Comparison of ENCODE assay signal across 1 cellular context in the genomic region with DNA sequence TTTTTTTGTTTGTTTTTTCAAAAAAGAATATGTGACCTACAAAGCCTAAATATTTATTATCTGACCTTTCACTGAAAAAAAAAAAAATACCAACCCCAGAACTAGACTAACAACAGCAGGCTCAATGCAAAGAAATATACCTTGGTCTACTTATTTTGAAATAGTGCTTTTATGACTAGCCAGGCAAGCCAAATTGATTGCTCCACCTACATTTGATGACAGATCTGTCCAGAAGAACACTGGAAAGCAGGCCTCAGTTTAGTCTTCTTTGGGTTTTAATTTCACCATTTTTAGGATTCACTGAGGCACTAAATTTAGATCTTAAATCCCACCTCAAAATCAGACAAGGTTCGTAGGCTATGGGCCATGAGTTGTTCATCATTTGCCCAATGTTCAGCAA.
TF ChIP-seq lines count a peak whose summit lies in the region.

No MANE protein-coding gene starts in this region.

TF ChIP-seq in SK-N-SH, 30 proteins besides CTCF, POLR2A, EP300 and RAD21 (continued from another document):
- TF ChIP-seq RFX5 (IDR thresholded peaks at IDR 0.05; ENCODE audit: low read length) (no peak), NFIC (IDR thresholded peaks at IDR 0.05; ENCODE audit: borderline replicate concordance) (no peak), GATA2 (CRISPR knock-in tag; IDR thresholded peaks at IDR 0.05) (no peak), YY1 (IDR thresholded peaks at IDR 0.05; ENCODE audit: low read depth) (no peak), TEAD4 (IDR thresholded peaks at IDR 0.05; ENCODE audit: borderline replicate concordance, insufficient read depth) (no peak), USF2 (IDR thresholded peaks at IDR 0.05; ENCODE audit: borderline replicate concordance, low read depth, low read length) (no peak), TCF12 (IDR thresholded peaks at IDR 0.05) (no peak), RXRA (IDR thresholded peaks at IDR 0.05; ENCODE audit: borderline replicate concordance, low read depth) (no peak), FOSL2 (IDR thresholded peaks at IDR 0.05; ENCODE audit: borderline replicate concordance, low read depth) (no peak), MAX (IDR thresholded peaks at IDR 0.05; ENCODE audit: low read depth) (no peak)
- TF ChIP-seq, protein P1, sequence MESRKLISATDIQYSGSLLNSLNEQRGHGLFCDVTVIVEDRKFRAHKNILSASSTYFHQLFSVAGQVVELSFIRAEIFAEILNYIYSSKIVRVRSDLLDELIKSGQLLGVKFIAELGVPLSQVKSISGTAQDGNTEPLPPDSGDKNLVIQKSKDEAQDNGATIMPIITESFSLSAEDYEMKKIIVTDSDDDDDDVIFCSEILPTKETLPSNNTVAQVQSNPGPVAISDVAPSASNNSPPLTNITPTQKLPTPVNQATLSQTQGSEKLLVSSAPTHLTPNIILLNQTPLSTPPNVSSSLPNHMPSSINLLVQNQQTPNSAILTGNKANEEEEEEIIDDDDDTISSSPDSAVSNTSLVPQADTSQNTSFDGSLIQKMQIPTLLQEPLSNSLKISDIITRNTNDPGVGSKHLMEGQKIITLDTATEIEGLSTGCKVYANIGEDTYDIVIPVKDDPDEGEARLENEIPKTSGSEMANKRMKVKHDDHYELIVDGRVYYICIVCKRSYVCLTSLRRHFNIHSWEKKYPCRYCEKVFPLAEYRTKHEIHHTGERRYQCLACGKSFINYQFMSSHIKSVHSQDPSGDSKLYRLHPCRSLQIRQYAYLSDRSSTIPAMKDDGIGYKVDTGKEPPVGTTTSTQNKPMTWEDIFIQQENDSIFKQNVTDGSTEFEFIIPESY (IDR thresholded peaks at IDR 0.05; ENCODE audit: borderline replicate concordance, low read depth) = no peak
